8 cellular contexts compared by ENCODE assay signal in genomic region chr15:39887832-39888231, GRCh38. TPM values are rescaled to one million over a fixed set of nuclear protein-coding genes. Genes with fewer than 3 reads are reported as not detected.
A peak's percentile ranks its signal among the peaks of the same experiment; 100 is the strongest.
DNase-seq lines count a peak whose midpoint lies in the region; ATAC-seq, FAIRE-seq and TF ChIP-seq lines count a peak whose summit lies in the region.

No MANE protein-coding gene starts in this region.

- DNase-seq in Ammon's horn (ENCODE audit: low spot score), result peak; percentile 37
- peak; percentile 72 for DNase-seq in HT-29 (ENCODE audit: low spot score)
- no peak for DNase-seq in astrocyte (ENCODE audit: low read depth)
- peak; percentile 19 for DNase-seq in kidney epithelial cell (ENCODE audit: low read depth)
- DNase-seq in NCI-H2227 (lab: John Stamatoyannopoulos, UW; ENCODE audit: unreplicated experiment), result no peak
- DNase-seq in vagina (ENCODE audit: extremely low spot score in 2 of 2), result no peak
- no peak for DNase-seq in NCI-H1105 treated with DMSO at 0.1 percent for 48 hours (lab: John Stamatoyannopoulos, UW)

- H3K4me1 ChIP-seq in astrocyte (ENCODE audit: insufficient read depth, low read length) (peaks cover 19% of the 10 kb centered on the region), vagina (no peaks in the 10 kb centered on the region)

- TF ChIP-seq POLR2A in vagina (IDR thresholded peaks at IDR 0.05), result no peak

- no peak for FAIRE-seq in astrocyte (lab: Jason Lieb, UNC)

- no peak overlapping the region for H3K27ac Mint-ChIP-seq in astrocyte (ENCODE audit: unreplicated experiment)

- H3K9ac ChIP-seq in astrocyte (ENCODE audit: low read length), result no peak overlapping the region

- no peaks in the 10 kb centered on the region for H3K27me3 ChIP-seq in astrocyte (ENCODE audit: insufficient read depth, low read length)
- H3K27me3 ChIP-seq in kidney epithelial cell (ENCODE audit: control insufficient read depth, insufficient read depth, low read length), result no peaks in the 10 kb centered on the region
- no peaks in the 10 kb centered on the region for H3K27me3 ChIP-seq in vagina

- H3K4me3 Mint-ChIP-seq in astrocyte (ENCODE audit: unreplicated experiment), result no peak overlapping the region

- intact Hi-C loops in vagina (cut with DNase I), result no loop called here

- H3K27ac ChIP-seq in astrocyte (ENCODE audit: low read depth, low read length) (no peak overlapping the region), vagina (no peak overlapping the region)

- no peak overlapping the region for H2AFZ ChIP-seq in astrocyte (ENCODE audit: low read depth, low read length)

- H3K9me3 ChIP-seq in astrocyte (ENCODE audit: insufficient read depth, low read depth, low read length) (no peaks in the 10 kb centered on the region), vagina (no peaks in the 10 kb centered on the region)

- H3K36me3 ChIP-seq in astrocyte (ENCODE audit: insufficient read depth, low read length) (no peaks in the 10 kb centered on the region), kidney epithelial cell (ENCODE audit: control insufficient read depth, insufficient read depth, low read length) (no peaks in the 10 kb centered on the region), vagina (no peaks in the 10 kb centered on the region)

- H3K9me3 Mint-ChIP-seq in astrocyte (ENCODE audit: unreplicated experiment), result peaks cover 5% of the 10 kb centered on the region

- H3K4me3 ChIP-seq in astrocyte (ENCODE audit: insufficient read depth, low read depth, low read length) (no peak overlapping the region), kidney epithelial cell (ENCODE audit: low read depth, low read length) (no peak overlapping the region), vagina (no peak overlapping the region)

- no peaks in the 10 kb centered on the region for H3K27me3 Mint-ChIP-seq in astrocyte (ENCODE audit: low read depth, unreplicated experiment)

- H3K79me2 ChIP-seq in astrocyte (ENCODE audit: insufficient read depth, low read length), result peaks cover 80% of the 10 kb centered on the region

- TF ChIP-seq CTCF in astrocyte (IDR thresholded peaks at IDR 0.05; ENCODE audit: insufficient read depth, low read depth, low read length) (no peak), kidney epithelial cell (IDR thresholded peaks at IDR 0.05; ENCODE audit: insufficient read depth, low read length, poor library complexity, severe bottlenecking) (peak; percentile 56), vagina (IDR thresholded peaks at IDR 0.05) (peak in 1 of 3 experiments; percentile 11)

- no peak for ATAC-seq in HG03565 (IDR thresholded peaks at IDR 0.05; ENCODE audit: unreplicated experiment)

- peak overlapping the region; percentile 30 for H3K4me2 ChIP-seq in astrocyte (ENCODE audit: low read length)

- H4K20me1 ChIP-seq in astrocyte (ENCODE audit: insufficient read depth, low read length), result peaks cover 30% of the 10 kb centered on the region

- peaks cover 29% of the 10 kb centered on the region for H3K4me1 Mint-ChIP-seq in astrocyte (ENCODE audit: low read depth, unreplicated experiment)

- H3K36me3 Mint-ChIP-seq in astrocyte (ENCODE audit: low read depth, unreplicated experiment), result peaks cover 4% of the 10 kb centered on the region

RNA-seq across cellular contexts. Expression of gene GPR176, which starts 32.2 kb away (rescaled TPM):
- 1.7 TPM in 2 replicates for total RNA-seq in HT-29 (2014; rRNA removed; shearing (Covaris generic))
- 33.5 and 35.4 TPM in 2 replicates for total RNA-seq in astrocyte
- total RNA-seq in kidney epithelial cell, result 52.0 and 55.9 TPM in 2 replicates
- total RNA-seq in vagina, result 5.4 TPM

RNA-seq across cellular contexts. Expression of gene EIF2AK4, which starts 46.1 kb away (rescaled TPM):
- 10.4 and 12.4 TPM in 2 replicates for total RNA-seq in HT-29 (2014; rRNA removed; shearing (Covaris generic))
- total RNA-seq in astrocyte (80.3 and 91.1 TPM in 2 replicates), kidney epithelial cell (60.6 and 72.6 TPM in 2 replicates), vagina (36.8 TPM)

Comparison
In these comparisons a context has a peak if more than half of its experiments do, and no peak if none do; other contexts are left out.
1. DNase-seq: peak in Ammon's horn (single experiment), HT-29 (single experiment) and kidney epithelial cell (single experiment); none in astrocyte (single experiment), NCI-H2227 (single experiment), vagina (0 of 2) and NCI-H1105 treated with DMSO at 0.1 percent for 48 hours (single experiment).